8 cellular contexts compared by ENCODE assay signal in genomic region chr7:73308665-73309214, GRCh38. TPM values are rescaled to one million over a fixed set of nuclear protein-coding genes. Genes with fewer than 3 reads are reported as not detected.
DNase-seq lines count a peak whose midpoint lies in the region; ATAC-seq and TF ChIP-seq lines count a peak whose summit lies in the region.

Gene NSUN5 (minus strand): TSS chr7:73308826. CDS start chr7:73308790, 36 bp downstream.

- H3K27me3 ChIP-seq in sigmoid colon = no peaks in the 10 kb centered on the region

- TF ChIP-seq CTCF in GM13976 (IDR thresholded peaks at IDR 0.05; ENCODE audit: borderline replicate concordance, control extremely low read depth, extremely low read depth, insufficient read depth, missing control alignments) = no peak
- no peak for TF ChIP-seq CTCF in astrocyte of the cerebellum (IDR thresholded peaks at IDR 0.05; ENCODE audit: low read depth, low read length, missing control alignments)
- no peak for TF ChIP-seq CTCF in sigmoid colon (IDR thresholded peaks at IDR 0.05)

- H3K27ac ChIP-seq in sigmoid colon = peak within 1 kb of the TSS; percentile 66 to 81 (median 80)

- H3K4me3 ChIP-seq in astrocyte of the cerebellum (ENCODE audit: low read depth, low read length) (peak within 1 kb of the TSS; percentile 57), sigmoid colon (peak within 1 kb of the TSS; percentile 60 to 94 (median 78))

- no peak for TF ChIP-seq EP300 in sigmoid colon (IDR thresholded peaks at IDR 0.05)

- no peaks in the 10 kb centered on the region for H3K27me3 Mint-ChIP-seq in T-helper 2 cell treated with Interferon-gamma antibody and Interleukin-4, amounts not matched to agents 5 μg/mL and 100 μg/mL, for 36 hours (ENCODE audit: low read depth)

- in situ Hi-C loops in GM13976 (cut with MboI; ENCODE audit: low sequenced_read_pairs, unreplicated experiment) (no loop called here), astrocyte of the cerebellum (cut with HindIII; ENCODE audit: low sequenced_read_pairs) (no loop called here)

- no peaks in the 10 kb centered on the region for H3K9me3 ChIP-seq in sigmoid colon

- no peaks in the 10 kb centered on the region for H3K9me3 Mint-ChIP-seq in T-helper 2 cell treated with Interferon-gamma antibody and Interleukin-4, amounts not matched to agents 5 μg/mL and 100 μg/mL, for 36 hours

- peaks cover 20% of the 10 kb centered on the region for H3K4me1 Mint-ChIP-seq in T-helper 2 cell treated with Interferon-gamma antibody and Interleukin-4, amounts not matched to agents 5 μg/mL and 100 μg/mL, for 36 hours (ENCODE audit: low read depth)

- peak; percentile 90 for ATAC-seq in HG02798 (IDR thresholded peaks at IDR 0.05; ENCODE audit: poor library complexity, unreplicated experiment)

- H3K36me3 Mint-ChIP-seq in T-helper 2 cell treated with Interferon-gamma antibody and Interleukin-4, amounts not matched to agents 5 μg/mL and 100 μg/mL, for 36 hours (ENCODE audit: low read depth) = peaks cover 30% of the 10 kb centered on the region

- peak in 1 of 2 donors; percentile 25 for TF ChIP-seq POLR2A in sigmoid colon (IDR thresholded peaks at IDR 0.05)

- DNase-seq in GM13976 (ENCODE audit: low spot score) = peak; percentile 95
- peak; percentile 3 for DNase-seq in NCI-H1436 treated with DMSO at 0.1 percent for 48 hours (lab: John Stamatoyannopoulos, UW)
- peak; percentile 89 for DNase-seq in T-helper 2 cell treated with Interferon-gamma antibody and Interleukin-4, amounts not matched to agents 5 μg/mL and 100 μg/mL, for 36 hours (ENCODE audit: low spot score)
- no peak for DNase-seq in astrocyte of the cerebellum (ENCODE audit: low read depth)
- peak; percentile 76 for DNase-seq in iPS DF 19.7 (ENCODE audit: low read depth, low spot score)
- DNase-seq in sigmoid colon = peak; percentile 92
- DNase-seq in dedifferentiated amniotic fluid mesenchymal stem cell (ENCODE audit: extremely low spot score) = no peak

- H3K36me3 ChIP-seq in sigmoid colon = peaks cover 0 to 29% (median 11%) of the 10 kb centered on the region in 4 donors

- WGBS in sigmoid colon, 2 donors = 12 to 14% methylated on average over 40 of the region's 40 CpGs

- peaks cover 0 to 19% (median 13%) of the 10 kb centered on the region in 4 donors for H3K4me1 ChIP-seq in sigmoid colon

- H3K4me3 Mint-ChIP-seq in T-helper 2 cell treated with Interferon-gamma antibody and Interleukin-4, amounts not matched to agents 5 μg/mL and 100 μg/mL, for 36 hours = peak within 1 kb of the TSS; percentile 99

- H3K27ac Mint-ChIP-seq in T-helper 2 cell treated with Interferon-gamma antibody and Interleukin-4, amounts not matched to agents 5 μg/mL and 100 μg/mL, for 36 hours = peak within 1 kb of the TSS; percentile 94

- intact Hi-C loops in sigmoid colon (cut with DNase I) = no loop called here

RNA-seq across cellular contexts. Expression of gene NSUN5, which starts in this region (rescaled TPM):
- 10 to 100 TPM; 21.6 to 25.7 (median 23.3) TPM for total RNA-seq in sigmoid colon
- polyA plus RNA-seq in sigmoid colon = 10 to 100 TPM; 13.8 to 35.6 (median 16.6) TPM

Comparison
In these comparisons a context has a peak if more than half of its experiments do, and no peak if none do; other contexts are left out.
1. DNase-seq: peak in GM13976 (single experiment), NCI-H1436 treated with DMSO at 0.1 percent for 48 hours (single experiment), T-helper 2 cell treated with Interferon-gamma antibody and Interleukin-4, amounts not matched to agents 5 μg/mL and 100 μg/mL, for 36 hours (single experiment), iPS DF 19.7 (single experiment) and sigmoid colon (single experiment); none in astrocyte of the cerebellum (single experiment) and dedifferentiated amniotic fluid mesenchymal stem cell (single experiment).